8 cellular contexts compared by ENCODE assay signal in the genomic region with DNA sequence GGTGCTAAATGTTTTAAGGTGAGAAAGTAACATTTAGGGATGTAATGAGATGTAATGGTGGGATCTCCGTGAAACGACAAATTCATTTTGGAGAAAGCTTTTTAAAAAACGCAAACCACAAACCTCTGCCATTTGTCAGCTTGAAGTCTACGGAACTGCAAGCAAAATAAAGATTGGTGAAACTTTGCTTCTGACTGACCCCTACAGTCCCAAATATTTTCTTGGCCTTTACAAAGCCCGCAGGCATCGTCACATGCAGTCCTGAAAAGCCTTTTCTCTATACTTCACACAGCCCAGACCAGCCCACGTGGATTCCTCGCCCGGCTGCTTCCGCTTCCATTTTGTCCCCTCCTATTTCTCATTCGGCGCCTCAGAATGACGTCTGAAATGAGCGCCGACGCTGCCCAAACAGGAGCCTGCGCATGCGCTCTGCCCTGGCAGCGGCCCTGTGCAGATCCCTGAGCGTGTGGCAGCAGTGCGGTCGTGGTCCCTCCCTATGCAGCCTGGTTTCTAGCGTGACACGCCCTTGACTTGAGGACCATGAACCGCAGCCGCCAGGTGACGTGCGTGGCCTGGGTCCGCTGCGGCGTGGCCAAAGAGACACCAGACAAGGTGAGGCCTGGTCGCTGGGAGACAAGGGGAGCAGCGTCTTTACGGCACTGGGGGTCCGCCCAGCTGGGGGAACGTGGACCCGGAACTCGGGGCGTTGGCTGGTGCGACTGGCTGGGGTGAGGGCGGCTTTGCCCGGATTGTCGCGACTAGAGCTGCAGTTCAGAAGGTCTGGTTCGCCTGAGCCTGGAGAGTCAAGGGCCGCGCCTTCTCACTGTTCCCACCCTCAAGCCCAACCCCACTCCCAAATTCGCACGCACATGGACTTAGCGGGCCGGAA. TPM values are rescaled to one million over a fixed set of nuclear protein-coding genes. Genes with fewer than 3 reads are reported as not detected.
DNase-seq lines count a peak whose midpoint lies in the region; ATAC-seq, FAIRE-seq and TF ChIP-seq lines count a peak whose summit lies in the region.

A gene (plus strand): TSS at position 440 of the 889 bp plus-strand sequence. CDS start 101 bp downstream, at position 541.

- no peaks in the 10 kb centered on the region for H3K27me3 ChIP-seq in DND-41 (ENCODE audit: insufficient read depth, low read length, poor library complexity)
- no peaks in the 10 kb centered on the region for H3K27me3 ChIP-seq in Karpas-422 (ENCODE audit: low read length)
- H3K27me3 ChIP-seq in esophagus squamous epithelium = no peaks in the 10 kb centered on the region

- no peaks in the 10 kb centered on the region for H3K9me2 ChIP-seq in Karpas-422 (replicated peaks; ENCODE audit: insufficient read depth, low read length)

- no peaks in the 10 kb centered on the region for H3K27me3 Mint-ChIP-seq in activated T-cell treated with anti-CD3 and anti-CD28 coated beads, Interleukin-2, amount 50 U/mL, for 72 hours (ENCODE audit: low read depth)

- 0% methylated on average over 18 to 24 of the region's 51 CpGs for WGBS in esophagus squamous epithelium, 2 donors

- H3K4me1 Mint-ChIP-seq in activated T-cell treated with anti-CD3 and anti-CD28 coated beads, Interleukin-2, amount 50 U/mL, for 72 hours (ENCODE audit: low read depth) = peaks cover 27% of the 10 kb centered on the region

- H3K9me3 ChIP-seq in DND-41 (ENCODE audit: insufficient read depth, low read length, severe bottlenecking) = no peaks in the 10 kb centered on the region
- H3K9me3 ChIP-seq in Karpas-422 (ENCODE audit: low read length) = no peaks in the 10 kb centered on the region
- H3K9me3 ChIP-seq in esophagus squamous epithelium = no peaks in the 10 kb centered on the region

- peak within 1 kb of the TSS; percentile 72 for H3K4me2 ChIP-seq in DND-41 (ENCODE audit: insufficient read depth, low read length)
- peak within 1 kb of the TSS; percentile 92 for H3K4me2 ChIP-seq in Karpas-422 (ENCODE audit: low read depth, low read length, poor library complexity, severe bottlenecking)

- FAIRE-seq in RCC 7860 (lab: Jason Lieb, UNC) = no peak

- intact Hi-C loops in esophagus squamous epithelium (cut with DNase I) = loop anchor here (10.0 kb wide), 1 partner anchor 69 kb away; no protein-coding TSS in a partner anchor

- ATAC-seq in DND-41 (ENCODE audit: insufficient read depth, low read depth) (peak; percentile 91), GM21825 (IDR thresholded peaks at IDR 0.05; ENCODE audit: unreplicated experiment) (peak; percentile 82)
- ATAC-seq in activated T-cell treated with anti-CD3 and anti-CD28 coated beads, Interleukin-2, amount 50 U/mL, for 72 hours (replicated peaks in 1 of 2) = peak; percentile 94 to 95

- peak within 1 kb of the TSS; percentile 94 to 96 for H3K4me3 Mint-ChIP-seq in activated T-cell treated with anti-CD3 and anti-CD28 coated beads, Interleukin-2, amount 50 U/mL, for 72 hours

- TF ChIP-seq CTCF in DND-41 (IDR thresholded peaks at IDR 0.05; ENCODE audit: borderline replicate concordance, extremely low read depth, low read length, poor library complexity, severe bottlenecking) = no peak
- peak in 1 of 6 experiments; percentile 41 for TF ChIP-seq CTCF in esophagus squamous epithelium (IDR thresholded peaks at IDR 0.05)

- peak within 1 kb of the TSS; percentile 48 to 86; a peak in 3 of 4 replicates for H3K4me3 ChIP-seq in DND-41 (ENCODE audit: low read depth in 1 of 2, low read length in 2 of 2)
- peak within 1 kb of the TSS; percentile 88 for H3K4me3 ChIP-seq in Karpas-422 (ENCODE audit: low read length)
- H3K4me3 ChIP-seq in esophagus squamous epithelium = peak within 1 kb of the TSS; percentile 79 to 95 (median 83)

- H4K20me1 ChIP-seq in DND-41 (ENCODE audit: insufficient read depth, low read length) = no peaks in the 10 kb centered on the region
- no peaks in the 10 kb centered on the region for H4K20me1 ChIP-seq in Karpas-422 (ENCODE audit: insufficient read depth, low read depth, low read length)

- H3K27ac ChIP-seq in DND-41 (ENCODE audit: low read length) (peak within 1 kb of the TSS; percentile 67), Karpas-422 (ENCODE audit: low read length) (peak within 1 kb of the TSS; percentile 64), esophagus squamous epithelium (peak within 1 kb of the TSS; percentile 72 to 93 (median 88))

- H3K36me3 Mint-ChIP-seq in activated T-cell treated with anti-CD3 and anti-CD28 coated beads, Interleukin-2, amount 50 U/mL, for 72 hours (ENCODE audit: insufficient read depth in 2 of 2) = peaks cover 10 to 27% of the 10 kb centered on the region in 2 donors

- DNase-seq in DND-41 (peak; percentile 94), Karpas-422 (peak; percentile 98), RCC 7860 (ENCODE audit: low spot score) (peak; percentile 82), esophagus squamous epithelium (lab: John Stamatoyannopoulos, UW) (peak; percentile 77), myocyte (ENCODE audit: low read depth) (peak; percentile 97)
- DNase-seq in activated T-cell treated with anti-CD3 and anti-CD28 coated beads, Interleukin-2, amount 50 U/mL, for 72 hours = peak; percentile 94
- peak; percentile 92 for DNase-seq in stimulated activated CD8-positive, alpha-beta memory T cell treated with anti-CD3 and anti-CD28 coated beads, Interleukin-7, amount 100 ng/mL, for 4 hours (ENCODE audit: low read depth in 2 of 2)

- H2AFZ ChIP-seq in DND-41 (ENCODE audit: low read depth, low read length) (peak within 1 kb of the TSS; percentile 95), Karpas-422 (ENCODE audit: low read length) (peak within 1 kb of the TSS; percentile 55)

- peaks cover 29% of the 10 kb centered on the region for H3K79me2 ChIP-seq in DND-41 (ENCODE audit: insufficient read depth, low read length)
- peaks cover 28% of the 10 kb centered on the region for H3K79me2 ChIP-seq in Karpas-422 (ENCODE audit: low read length)

- H3K36me3 ChIP-seq in DND-41 (ENCODE audit: insufficient read depth, low read length) (peaks cover 23% of the 10 kb centered on the region), Karpas-422 (ENCODE audit: insufficient read depth, low read length) (peaks cover 18% of the 10 kb centered on the region; the same call in 1 of the 2 replicates), esophagus squamous epithelium (peaks cover 13 to 25% (median 18%) of the 10 kb centered on the region in 3 donors)

- peaks cover 25% of the 10 kb centered on the region for H3K4me1 ChIP-seq in DND-41 (ENCODE audit: insufficient read depth, low read length)
- H3K4me1 ChIP-seq in Karpas-422 (ENCODE audit: low read length) = peaks cover 21% of the 10 kb centered on the region
- peaks cover 10 to 28% (median 13%) of the 10 kb centered on the region in 3 donors for H3K4me1 ChIP-seq in esophagus squamous epithelium

- H3K9me3 Mint-ChIP-seq in activated T-cell treated with anti-CD3 and anti-CD28 coated beads, Interleukin-2, amount 50 U/mL, for 72 hours = no peaks in the 10 kb centered on the region

- peak in 3 of 4 donors; percentile 64 to 73 (median 68) for TF ChIP-seq POLR2A in esophagus squamous epithelium (IDR thresholded peaks at IDR 0.05)

- H3K27ac Mint-ChIP-seq in activated T-cell treated with anti-CD3 and anti-CD28 coated beads, Interleukin-2, amount 50 U/mL, for 72 hours = peak within 1 kb of the TSS; percentile 94

- H3K9ac ChIP-seq in DND-41 (ENCODE audit: low read depth, low read length) (peak within 1 kb of the TSS; percentile 72), Karpas-422 (ENCODE audit: low read length) (peak within 1 kb of the TSS; percentile 90)

RNA-seq across cellular contexts. Expression of the gene that starts here (rescaled TPM):
- total RNA-seq in Karpas-422 (2014; rRNA removed; shearing (Covaris generic); ENCODE audit: low replicate concordance) = 37.4 and 43.1 TPM in 2 replicates
- 10 to 100 TPM; 50.3 to 56.8 TPM for total RNA-seq in activated T-cell treated with anti-CD3 and anti-CD28 coated beads, Interleukin-2, amount 50 U/mL, for 72 hours
- total RNA-seq in esophagus squamous epithelium (10 to 100 TPM; 36.9 to 91.0 (median 48.7) TPM), myocyte (54.2 and 58.0 TPM in 2 replicates)
- 35.6 TPM for polyA plus RNA-seq in myocyte (2012)

Comparison
In these comparisons a context has a peak if more than half of its experiments do, and no peak if none do; other contexts are left out.
1. Peak in every context shown above with its lines: DNase-seq, ATAC-seq, H3K4me3 ChIP-seq and H3K27ac ChIP-seq.